Comparison of ENCODE assay signal across 1 cellular context in genomic region chr1:36359911-36360310, GRCh38.
TF ChIP-seq lines count a peak whose summit lies in the region.

No MANE protein-coding gene starts in this region.

TF ChIP-seq in IMR-90, 13 proteins besides CTCF, POLR2A, EP300 and RAD21:
- TF ChIP-seq BHLHE40 (IDR thresholded peaks at IDR 0.05; ENCODE audit: low read depth, low read length): no peak
- no peak for TF ChIP-seq RFX5 (IDR thresholded peaks at IDR 0.05; ENCODE audit: low read depth, low read length)
- TF ChIP-seq MAZ (IDR thresholded peaks at IDR 0.05; ENCODE audit: borderline replicate concordance, low read depth, low read length): no peak
- no peak for TF ChIP-seq ELK1 (IDR thresholded peaks at IDR 0.05; ENCODE audit: borderline replicate concordance, low read depth, low read length)
- TF ChIP-seq USF2 (IDR thresholded peaks at IDR 0.05; ENCODE audit: low read depth, low read length): no peak
- no peak for TF ChIP-seq CEBPB (IDR thresholded peaks at IDR 0.05; ENCODE audit: low read depth, low read length)
- no peak for TF ChIP-seq MXI1 (IDR thresholded peaks at IDR 0.05; ENCODE audit: borderline replicate concordance, low read depth, low read length)
- TF ChIP-seq CHD1 (IDR thresholded peaks at IDR 0.05; ENCODE audit: low read depth, low read length): no peak
- no peak for TF ChIP-seq RCOR1 (IDR thresholded peaks at IDR 0.05; ENCODE audit: insufficient replicate concordance, low read length)
- no peak for TF ChIP-seq MAFK (IDR thresholded peaks at IDR 0.05; ENCODE audit: low read depth, low read length)
- no peak for TF ChIP-seq FOS (IDR thresholded peaks at IDR 0.05; ENCODE audit: low read depth, low read length)
- no peak for TF ChIP-seq SMC3 (IDR thresholded peaks at IDR 0.05; ENCODE audit: low read depth, low read length)
- TF ChIP-seq NFE2L2 (IDR thresholded peaks at IDR 0.05; ENCODE audit: low read depth, low read length): no peak
